15 cellular contexts compared by ENCODE assay signal in the genomic region with DNA sequence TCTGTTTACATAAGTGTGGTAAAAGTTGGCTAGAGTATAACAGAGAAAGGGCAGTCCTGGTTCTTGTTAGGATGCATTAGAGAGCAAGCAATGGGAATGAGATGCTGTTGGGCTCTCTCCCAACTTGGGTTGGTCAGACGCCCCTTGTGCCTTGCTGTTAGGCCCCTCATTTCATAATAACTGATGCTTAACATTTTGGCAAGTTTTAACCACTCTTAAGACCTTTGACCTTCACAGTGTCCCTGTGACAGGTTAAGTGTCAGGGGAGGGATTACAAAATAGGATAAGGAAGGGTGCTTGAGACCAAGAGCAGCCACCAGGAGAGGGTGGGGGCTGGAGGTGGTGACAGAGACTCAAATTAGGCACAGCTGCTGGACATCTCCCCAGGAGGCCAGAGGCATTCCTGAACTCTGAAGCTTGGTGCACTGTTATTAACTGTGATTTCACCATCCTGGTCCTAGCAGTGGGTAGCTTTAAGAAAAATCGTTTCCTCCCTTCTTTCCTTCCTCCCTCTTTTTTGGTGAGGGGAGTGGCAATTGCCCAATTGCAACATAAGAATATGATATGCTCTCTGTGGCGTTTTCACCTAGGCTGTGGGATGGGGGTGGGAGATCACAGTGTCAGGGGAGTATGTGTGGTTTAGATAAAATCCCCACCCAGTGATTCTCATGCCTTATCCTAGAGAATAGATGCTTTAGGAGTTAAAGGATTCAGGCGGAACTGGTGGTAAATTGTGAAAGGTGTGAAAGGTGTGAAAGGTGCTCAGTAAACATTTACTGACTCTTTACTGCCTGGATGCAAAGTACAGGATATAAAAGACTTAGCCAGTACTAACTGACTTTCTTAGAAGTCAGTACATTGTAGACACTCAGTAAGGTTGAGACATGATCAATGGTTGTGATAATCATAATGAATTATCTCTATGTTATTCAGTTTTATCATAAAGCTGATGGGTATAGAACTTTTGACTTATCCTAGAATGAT.
DNase-seq lines count a peak whose midpoint lies in the region; ATAC-seq, FAIRE-seq and TF ChIP-seq lines count a peak whose summit lies in the region.
"Had no signal": no experiment of that assay in that cellular context is flagged by ENCODE, and none has a peak within 500 bp of the region (broad histone marks: within the 10 kb centered on the region; RNA-seq: fewer than 3 reads in every experiment).

No MANE protein-coding gene starts in this region.

- H3K36me3 ChIP-seq in gastroesophageal sphincter (no peaks in the 10 kb centered on the region), pancreas (no peaks in the 10 kb centered on the region)
- H3K36me3 ChIP-seq: neutrophil had no signal

- CTCF ChIA-PET in WTC11 (lab: Charles Lee): interaction anchor here (1.1 kb wide), 1 partner anchor 169 kb away, joined by 3 read pairs; no protein-coding TSS in a partner anchor

- no peak for TF ChIP-seq POLR2A in gastroesophageal sphincter (IDR thresholded peaks at IDR 0.05)

- 0 out of 2 replicates have a peak, but pooled peaks cover 2% of the 10 kb centered on the region for H3K4me1 Mint-ChIP-seq in WTC11
- H3K4me1 Mint-ChIP-seq: CD4-positive, CD25-positive, alpha-beta regulatory T cell; immature natural killer cell had no signal

- H3K4me3 Mint-ChIP-seq in WTC11: no peak overlapping the region
- H3K4me3 Mint-ChIP-seq: CD4-positive, CD25-positive, alpha-beta regulatory T cell; immature natural killer cell had no signal

- H3K27me3 ChIP-seq in gastroesophageal sphincter: no peaks in the 10 kb centered on the region
- H3K27me3 ChIP-seq in pancreas: no peaks in the 10 kb centered on the region
- H3K27me3 ChIP-seq: neutrophil had no signal

- DNase-seq in AG09319 (ENCODE audit: extremely low read depth, low read depth) (peak; percentile 85), RPMI7951 (ENCODE audit: low read depth) (peak; percentile 20), pancreas (no peak), WTC11 (ENCODE audit: low spot score) (no peak)
- no peak for DNase-seq in stimulated activated CD4-positive, alpha-beta T cell treated with anti-CD3 and anti-CD28 coated beads, Interleukin-4, amount 100 ng/mL, for 1 hour
- DNase-seq: CD4-positive, CD25-positive, alpha-beta regulatory T cell; immature natural killer cell; NCI-H1694; OCI-M1; stimulated activated CD4-positive, alpha-beta T cell treated with anti-CD3 and anti-CD28 coated beads, Interleukin-2, amount 100 ng/mL, for 48 hours; T-helper 9 cell had no signal

- peak; percentile 86 for ATAC-seq in gastroesophageal sphincter
- peak in 3 of 4 donors; percentile 24 to 60 (median 51) for ATAC-seq in pancreas
- no peak for ATAC-seq in GM18867 (IDR thresholded peaks at IDR 0.05; ENCODE audit: unreplicated experiment)
- ATAC-seq in HG02852 (IDR thresholded peaks at IDR 0.05; ENCODE audit: unreplicated experiment): no peak
- ATAC-seq in WTC11: no peak

- H3K9me3 ChIP-seq in gastroesophageal sphincter (no peaks in the 10 kb centered on the region), pancreas (no peaks in the 10 kb centered on the region)
- H3K9me3 ChIP-seq: neutrophil had no signal

- H3K4me1 ChIP-seq in gastroesophageal sphincter (peaks cover 0 to 15% (median 6%) of the 10 kb centered on the region in 3 donors), pancreas (no peaks in the 10 kb centered on the region)

- FAIRE-seq in pancreas (lab: Jason Lieb, UNC): no peak

- no peaks in the 10 kb centered on the region for H3K27me3 Mint-ChIP-seq in WTC11 (ENCODE audit: low read depth)
- H3K27me3 Mint-ChIP-seq: CD4-positive, CD25-positive, alpha-beta regulatory T cell had no signal

- no peaks in the 10 kb centered on the region for H3K9me3 Mint-ChIP-seq in WTC11
- H3K9me3 Mint-ChIP-seq: immature natural killer cell had no signal

- no peak for TF ChIP-seq EP300 in gastroesophageal sphincter (IDR thresholded peaks at IDR 0.05)

- H3K4me3 ChIP-seq in gastroesophageal sphincter (no peak overlapping the region), pancreas (no peak overlapping the region)

- 51 to 57% methylated on average over 2 to 3 of the region's 4 CpGs for WGBS in gastroesophageal sphincter (ENCODE audit: low coverage in 1 of 2), 2 donors
- 29 to 34% methylated on average over 4 of the region's 4 CpGs for WGBS in pancreas, 2 donors

- no peak overlapping the region for H3K27ac Mint-ChIP-seq in WTC11
- H3K27ac Mint-ChIP-seq: CD4-positive, CD25-positive, alpha-beta regulatory T cell; immature natural killer cell had no signal

- intact Hi-C loops in pancreas (cut with DNase I): no loop called here

- H3K27ac ChIP-seq in gastroesophageal sphincter (peak overlapping the region in 3 of 4 donors; percentile 8 to 28 (median 24)), pancreas (no peak overlapping the region)
- H3K27ac ChIP-seq: neutrophil had no signal

- POLR2A ChIA-PET in WTC11 (lab: Charles Lee): no interaction called here

- TF ChIP-seq CTCF in AG09319 (IDR thresholded peaks at IDR 0.05; ENCODE audit: low read depth, low read length) (no peak), gastroesophageal sphincter (IDR thresholded peaks at IDR 0.05) (no peak), pancreas (IDR thresholded peaks at IDR 0.05) (no peak), WTC11 (IDR thresholded peaks at IDR 0.05) (no peak)

- no peaks in the 10 kb centered on the region for H3K36me3 Mint-ChIP-seq in WTC11
- H3K36me3 Mint-ChIP-seq: CD4-positive, CD25-positive, alpha-beta regulatory T cell; immature natural killer cell had no signal

TF ChIP-seq in WTC11, 78 proteins besides CTCF, POLR2A, EP300 and RAD21 (continues in another document):
- no peak for TF ChIP-seq KAT7 (CRISPR knock-in tag; IDR thresholded peaks at IDR 0.05; ENCODE audit: borderline replicate concordance)
- TF ChIP-seq FOXP1 (CRISPR knock-in tag; IDR thresholded peaks at IDR 0.05; ENCODE audit: borderline replicate concordance): no peak
- TF ChIP-seq ATF3 (CRISPR knock-in tag; conservative IDR thresholded peaks at IDR 0.05): no peak
- TF ChIP-seq IRF1 (CRISPR knock-in tag; IDR thresholded peaks at IDR 0.05): no peak
- TF ChIP-seq, protein P1, sequence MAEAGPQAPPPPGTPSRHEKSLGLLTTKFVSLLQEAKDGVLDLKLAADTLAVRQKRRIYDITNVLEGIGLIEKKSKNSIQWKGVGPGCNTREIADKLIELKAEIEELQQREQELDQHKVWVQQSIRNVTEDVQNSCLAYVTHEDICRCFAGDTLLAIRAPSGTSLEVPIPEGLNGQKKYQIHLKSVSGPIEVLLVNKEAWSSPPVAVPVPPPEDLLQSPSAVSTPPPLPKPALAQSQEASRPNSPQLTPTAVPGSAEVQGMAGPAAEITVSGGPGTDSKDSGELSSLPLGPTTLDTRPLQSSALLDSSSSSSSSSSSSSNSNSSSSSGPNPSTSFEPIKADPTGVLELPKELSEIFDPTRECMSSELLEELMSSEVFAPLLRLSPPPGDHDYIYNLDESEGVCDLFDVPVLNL (CRISPR knock-in tag; IDR thresholded peaks at IDR 0.05; ENCODE audit: borderline replicate concordance, low read depth): no peak
- TF ChIP-seq ATF1 (CRISPR knock-in tag; IDR thresholded peaks at IDR 0.05): no peak
- no peak for TF ChIP-seq MAX (CRISPR knock-in tag; IDR thresholded peaks at IDR 0.05)
- TF ChIP-seq HMGXB4 (CRISPR knock-in tag; IDR thresholded peaks at IDR 0.05): no peak
- no peak for TF ChIP-seq AR (CRISPR knock-in tag; IDR thresholded peaks at IDR 0.05)

Comparison
In these comparisons a context has a peak if more than half of its experiments do, and no peak if none do; other contexts are left out.
1. DNase-seq: peak in AG09319 (single experiment) and RPMI7951 (single experiment); none in pancreas (0 of 6), stimulated activated CD4-positive, alpha-beta T cell treated with anti-CD3 and anti-CD28 coated beads, Interleukin-4, amount 100 ng/mL, for 1 hour (single experiment) and WTC11 (single experiment).
2. ATAC-seq: peak in gastroesophageal sphincter (single experiment) and pancreas (3 of 4); none in GM18867 (single experiment), HG02852 (single experiment) and WTC11 (single experiment).
3. H3K27ac ChIP-seq: peak in gastroesophageal sphincter (3 of 4); none in pancreas (0 of 4).